Comparison of ENCODE assay signal across 10 cellular contexts in genomic region chrX:115949900-115950822, GRCh38.
DNase-seq lines count a peak whose midpoint lies in the region; ATAC-seq and TF ChIP-seq lines count a peak whose summit lies in the region.
"Had no signal": no experiment of that assay in that cellular context is flagged by ENCODE, and none has a peak within 500 bp of the region (broad histone marks: within the 10 kb centered on the region; RNA-seq: fewer than 3 reads in every experiment).

No MANE protein-coding gene starts in this region.

- in situ Hi-C loops in HAP-1 (cut with MboI; ENCODE audit: low sequenced_read_pairs) = no loop called here

- H3K4me3 ChIP-seq in right cardiac atrium (ENCODE audit: low read length) (no peak overlapping the region), right atrium auricular region (no peak overlapping the region), HAP-1 (no peak overlapping the region)

- H3K4me1 ChIP-seq in right cardiac atrium (ENCODE audit: control insufficient read depth, insufficient read depth, low read length) = no peaks in the 10 kb centered on the region
- no peaks in the 10 kb centered on the region for H3K4me1 ChIP-seq in right atrium auricular region
- no peaks in the 10 kb centered on the region for H3K4me1 ChIP-seq in HAP-1

- H3K36me3 ChIP-seq in right atrium auricular region = no peaks in the 10 kb centered on the region
- peaks cover 5% of the 10 kb centered on the region for H3K36me3 ChIP-seq in HAP-1 (replicated peaks)

- WGBS in right cardiac atrium = 80% methylated on average over 17 of the region's 17 CpGs

- H3K27me3 ChIP-seq in right cardiac atrium (ENCODE audit: control insufficient read depth, insufficient read depth) (no peaks in the 10 kb centered on the region), right atrium auricular region (no peaks in the 10 kb centered on the region), HAP-1 (ENCODE audit: low read depth) (no peaks in the 10 kb centered on the region)

- no peaks in the 10 kb centered on the region for H3K9me3 ChIP-seq in right cardiac atrium (ENCODE audit: control insufficient read depth, low read length)
- no peaks in the 10 kb centered on the region for H3K9me3 ChIP-seq in right atrium auricular region
- no peaks in the 10 kb centered on the region; the same call in 1 of the 2 replicates for H3K9me3 ChIP-seq in HAP-1

- DNase-seq in right cardiac atrium (peak in 2 of 3 donors; percentile 26 to 73), right atrium auricular region (ENCODE audit: low spot score) (no peak), NCI-H69 (lab: John Stamatoyannopoulos, UW) (peak; percentile 62), hippocampal formation (lab: John Stamatoyannopoulos, UW) (peak; percentile 45 to 84), HAP-1 (ENCODE audit: low spot score in 2 of 2) (no peak), HPDE6-E6E7 (ENCODE audit: extremely low spot score) (no peak)
- DNase-seq: stimulated activated CD4-positive, alpha-beta T cell treated with anti-CD3 and anti-CD28 coated beads, Interleukin-2, amount 100 ng/mL, for 24 hours had no signal

- intact Hi-C loops in right cardiac atrium (cut with DNase I) = no loop called here

- TF ChIP-seq CTCF in right atrium auricular region (IDR thresholded peaks at IDR 0.05) = peak in 1 of 2 donors; percentile 24

- H3K27ac ChIP-seq in right cardiac atrium (ENCODE audit: low read length) (no peak overlapping the region), right atrium auricular region (no peak overlapping the region)

- ATAC-seq in right cardiac atrium (peak in 1 of 2 donors; percentile 35), GM21423 (IDR thresholded peaks at IDR 0.05; ENCODE audit: unreplicated experiment) (no peak), HG02938 (IDR thresholded peaks at IDR 0.05; ENCODE audit: unreplicated experiment) (no peak)
- ATAC-seq: Right ventricle myocardium inferior had no signal

Comparison
In these comparisons a context has a peak if more than half of its experiments do, and no peak if none do; other contexts are left out.
1. DNase-seq: peak in right cardiac atrium (2 of 3), NCI-H69 (single experiment) and hippocampal formation (2 of 2); none in right atrium auricular region (single experiment), HAP-1 (0 of 2) and HPDE6-E6E7 (single experiment).